Comparison of ENCODE assay signal across 13 cellular contexts in the genomic region with DNA sequence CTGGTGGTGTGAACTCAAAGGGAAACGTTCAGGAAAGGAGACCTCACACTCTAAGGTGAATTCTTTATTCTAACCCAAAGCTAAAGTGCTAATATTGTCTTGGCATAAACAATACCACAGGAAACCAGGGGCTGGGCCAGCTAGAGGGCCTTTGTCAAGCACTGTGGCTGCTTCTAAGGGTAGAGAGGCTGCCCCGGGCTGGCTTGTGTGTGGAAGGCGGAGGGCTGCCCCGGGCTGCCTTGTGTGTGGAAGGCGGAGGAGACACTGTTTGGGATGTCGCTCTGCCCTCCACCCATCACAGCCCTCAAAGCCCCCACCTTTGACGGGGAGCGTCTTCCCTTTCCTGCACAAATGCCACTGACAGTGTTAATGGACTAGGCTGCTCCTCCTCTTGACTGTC.
DNase-seq lines count a peak whose midpoint lies in the region; ATAC-seq and TF ChIP-seq lines count a peak whose summit lies in the region.
"Had no signal": no experiment of that assay in that cellular context is flagged by ENCODE, and none has a peak within 500 bp of the region (broad histone marks: within the 10 kb centered on the region; RNA-seq: fewer than 3 reads in every experiment).

No MANE protein-coding gene starts in this region.

- H2AFZ ChIP-seq in neuron (ENCODE audit: low read depth, low read length) = peak overlapping the region; percentile 2

- H3K4me3 Mint-ChIP-seq in CD4-positive, CD25-positive, alpha-beta regulatory T cell = peak overlapping the region in 2 of 4 donors; percentile 23 to 73

- DNase-seq in CD4-positive, CD25-positive, alpha-beta regulatory T cell = peak in 2 of 3 donors; percentile 26 to 47
- DNase-seq in T-helper 1 cell (peak in 4 of 5 donors; percentile 17 to 29 (median 26)), coronary artery (ENCODE audit: low spot score) (no peak), GM20000 (ENCODE audit: low spot score) (no peak), DMS53 treated with DMSO at 0.1 percent for 48 hours (lab: John Stamatoyannopoulos, UW; ENCODE audit: unreplicated experiment) (no peak), NCI-H1694 treated with DMSO at 0.1 percent for 48 hours (lab: John Stamatoyannopoulos, UW) (no peak), HT-29 (ENCODE audit: low spot score) (no peak)
- DNase-seq: C1 segment of cervical spinal cord, hippocampal formation, NCI-H1092, OCI-M1 had no signal

- peak overlapping the region; percentile 13 for H3K4me3 ChIP-seq in CD4-positive, CD25-positive, alpha-beta regulatory T cell (ENCODE audit: low read depth, low read length)
- H3K4me3 ChIP-seq in coronary artery (no peak overlapping the region), neuron (ENCODE audit: low read length) (no peak overlapping the region)

- H3K27ac ChIP-seq in CD4-positive, CD25-positive, alpha-beta regulatory T cell (ENCODE audit: insufficient read depth, low read length, poor library complexity, severe bottlenecking) = peak overlapping the region; percentile 47
- peak overlapping the region; percentile 89 to 90 for H3K27ac ChIP-seq in coronary artery
- H3K27ac ChIP-seq: neutrophil had no signal

- H3K36me3 ChIP-seq in CD4-positive, CD25-positive, alpha-beta regulatory T cell (ENCODE audit: control insufficient read depth, insufficient read depth, low read length) = no peaks in the 10 kb centered on the region
- H3K36me3 ChIP-seq in neuron (ENCODE audit: insufficient read depth, low read length) = no peaks in the 10 kb centered on the region
- H3K36me3 ChIP-seq: neutrophil had no signal

- no peaks in the 10 kb centered on the region for H3K9me3 ChIP-seq in CD4-positive, CD25-positive, alpha-beta regulatory T cell (ENCODE audit: control insufficient read depth in 2 of 2, low read length in 2 of 2)
- H3K9me3 ChIP-seq in neuron (ENCODE audit: low read length) = no peaks in the 10 kb centered on the region
- H3K9me3 ChIP-seq: neutrophil had no signal

- no peaks in the 10 kb centered on the region for H3K27me3 ChIP-seq in CD4-positive, CD25-positive, alpha-beta regulatory T cell (ENCODE audit: control insufficient read depth, insufficient read depth, low read length)
- no peaks in the 10 kb centered on the region for H3K27me3 ChIP-seq in neuron (ENCODE audit: insufficient read depth, low read length)
- H3K27me3 ChIP-seq: neutrophil had no signal

- TF ChIP-seq CTCF in coronary artery (IDR thresholded peaks at IDR 0.05) = no peak
- TF ChIP-seq CTCF in GM20000 (IDR thresholded peaks at IDR 0.05; ENCODE audit: extremely low read depth, missing control alignments) = no peak

- H3K27me3 Mint-ChIP-seq in CD4-positive, CD25-positive, alpha-beta regulatory T cell = no peaks in the 10 kb centered on the region

- peaks cover 17% of the 10 kb centered on the region for H3K4me1 ChIP-seq in CD4-positive, CD25-positive, alpha-beta regulatory T cell (ENCODE audit: control insufficient read depth, insufficient read depth, low read length, poor library complexity, severe bottlenecking)
- peaks cover 2% of the 10 kb centered on the region for H3K4me1 ChIP-seq in neuron (ENCODE audit: insufficient read depth, low read length)

- H3K4me1 Mint-ChIP-seq in CD4-positive, CD25-positive, alpha-beta regulatory T cell = peaks cover 5 to 33% (median 22%) of the 10 kb centered on the region in 4 donors

- H3K36me3 Mint-ChIP-seq in CD4-positive, CD25-positive, alpha-beta regulatory T cell = no peaks in the 10 kb centered on the region

- peak overlapping the region; percentile 80 to 90 (median 87) for H3K27ac Mint-ChIP-seq in CD4-positive, CD25-positive, alpha-beta regulatory T cell

- no peaks in the 10 kb centered on the region for H3K9me3 Mint-ChIP-seq in CD4-positive, CD25-positive, alpha-beta regulatory T cell

- peak; percentile 74 to 75 for ATAC-seq in CD4-positive, CD25-positive, alpha-beta regulatory T cell (ENCODE audit: low read depth in 2 of 2)

Comparison
In these comparisons a context has a peak if more than half of its experiments do, and no peak if none do; other contexts are left out.
1. DNase-seq: peak in CD4-positive, CD25-positive, alpha-beta regulatory T cell (2 of 3) and T-helper 1 cell (4 of 5); none in coronary artery (single experiment), GM20000 (single experiment), DMS53 treated with DMSO at 0.1 percent for 48 hours (single experiment), NCI-H1694 treated with DMSO at 0.1 percent for 48 hours (single experiment) and HT-29 (single experiment).